Comparison of ENCODE assay signal across 4 cellular contexts in genomic region chr4:147884536-147884935, GRCh38.
"Had no signal": no experiment of that assay in that cellular context is flagged by ENCODE, and none has a peak within 500 bp of the region (broad histone marks: within the 10 kb centered on the region; RNA-seq: fewer than 3 reads in every experiment).

No MANE protein-coding gene starts in this region.

- H3K4me1 Mint-ChIP-seq: GM23338, H9 had no signal

- ATAC-seq: GM23338 had no signal

- DNase-seq: H9, HCEC 1CT, IMR-90 had no signal

- H3K4me3 ChIP-seq: GM23338 had no signal

- H3K4me3 Mint-ChIP-seq: GM23338, H9 had no signal

- H3K27ac Mint-ChIP-seq: GM23338, H9 had no signal
